ENCODE assay signal across 13 cellular contexts in genomic region chr10:110458583-110458920, GRCh38. TPM values are rescaled to one million over a fixed set of nuclear protein-coding genes. Genes with fewer than 3 reads are reported as not detected.
DNase-seq lines count a peak whose midpoint lies in the region; FAIRE-seq and TF ChIP-seq lines count a peak whose summit lies in the region.
"Had no signal": no experiment of that assay in that cellular context is flagged by ENCODE, and none has a peak within 500 bp of the region (broad histone marks: within the 10 kb centered on the region; RNA-seq: fewer than 3 reads in every experiment).

No MANE protein-coding gene starts in this region.

- intact Hi-C loops in PC-9 (cut with micrococcal nuclease; ENCODE audit: unreplicated experiment) = no loop called here

- peak overlapping the region; percentile 47 for H3K4me2 ChIP-seq in DOHH2 (ENCODE audit: low read length)
- H3K4me2 ChIP-seq in PC-9 = peak overlapping the region; percentile 80

- H3K9me2 ChIP-seq in DOHH2 (replicated peaks; ENCODE audit: control insufficient read depth, low read length) (no peaks in the 10 kb centered on the region), PC-9 (ENCODE audit: insufficient read depth) (no peaks in the 10 kb centered on the region)

- peak overlapping the region; percentile 57 to 81 (median 70) for H3K4me3 Mint-ChIP-seq in immature natural killer cell
- H3K4me3 Mint-ChIP-seq: dendritic cell treated with granulocyte-macrophage colony-stimulating factor and Interleukin-4, amounts not matched to agents 40 ng/mL and 50 ng/mL, for 4 days had no signal

- H3K4me1 Mint-ChIP-seq in immature natural killer cell = peaks cover 67 to 75% of the 10 kb centered on the region in 2 donors

- H3K9me3 ChIP-seq in DOHH2 (ENCODE audit: control insufficient read depth, insufficient read depth, low read length) (no peaks in the 10 kb centered on the region), PC-9 (ENCODE audit: insufficient read depth, low read depth) (no peaks in the 10 kb centered on the region)
- H3K9me3 ChIP-seq: SJSA1 had no signal

- no TSS peak for BruUV-seq in PC-9 (replicated peaks; lab: Mats Ljungman, UMichigan)

- H3K27me3 ChIP-seq in DOHH2 (ENCODE audit: control insufficient read depth, low read length) (no peaks in the 10 kb centered on the region), PC-9 (ENCODE audit: insufficient read depth, low read depth) (no peaks in the 10 kb centered on the region)
- H3K27me3 ChIP-seq: SJSA1 had no signal

- CTCF ChIA-PET in PC-9 (lab: Charles Lee) = no interaction called here

- no peaks in the 10 kb centered on the region for H3K9me3 Mint-ChIP-seq in immature natural killer cell
- H3K9me3 Mint-ChIP-seq: dendritic cell treated with granulocyte-macrophage colony-stimulating factor and Interleukin-4, amounts not matched to agents 40 ng/mL and 50 ng/mL, for 4 days had no signal

- H3K36me3 ChIP-seq in DOHH2 (ENCODE audit: control insufficient read depth, low read length) (no peaks in the 10 kb centered on the region), PC-9 (ENCODE audit: low read depth) (no peaks in the 10 kb centered on the region)
- H3K36me3 ChIP-seq: SJSA1 had no signal

- H3F3A ChIP-seq in DOHH2 (ENCODE audit: control insufficient read depth, insufficient read depth) (0 out of 2 replicates have a peak, but pooled peaks cover 7% of the 10 kb centered on the region), PC-9 (ENCODE audit: insufficient read depth, low read depth) (peaks cover 44% of the 10 kb centered on the region)

- H3K79me2 ChIP-seq in DOHH2 (ENCODE audit: control insufficient read depth, low read length) = no peaks in the 10 kb centered on the region
- peaks cover 9% of the 10 kb centered on the region; the same call in 1 of the 2 replicates for H3K79me2 ChIP-seq in PC-9 (ENCODE audit: low read depth)

- H3K27ac ChIP-seq in DOHH2 (ENCODE audit: low read depth, low read length) = peak overlapping the region; percentile 48
- peak overlapping the region; percentile 99 for H3K27ac ChIP-seq in PC-9
- H3K27ac ChIP-seq: SJSA1 had no signal

- H4K20me1 ChIP-seq in DOHH2 (ENCODE audit: control insufficient read depth, insufficient read depth, low read depth, low read length) (no peaks in the 10 kb centered on the region), PC-9 (ENCODE audit: insufficient read depth) (no peaks in the 10 kb centered on the region)

- POLR2A ChIA-PET in PC-9 (lab: Charles Lee; ENCODE audit: unreplicated experiment) = no interaction called here

- H3K4me3 ChIP-seq in DOHH2 (ENCODE audit: low read length) (peak overlapping the region; percentile 30), PC-9 (no peak overlapping the region)
- H3K4me3 ChIP-seq: SJSA1 had no signal

- peaks cover 1 to 7% (median 1%) of the 10 kb centered on the region in 3 donors for H3K27me3 Mint-ChIP-seq in immature natural killer cell (ENCODE audit: low read depth in 3 of 3)

- no peak overlapping the region for H2AFZ ChIP-seq in PC-9

- peak overlapping the region; percentile 36 to 85 (median 60) for H3K27ac Mint-ChIP-seq in immature natural killer cell
- H3K27ac Mint-ChIP-seq: dendritic cell treated with granulocyte-macrophage colony-stimulating factor and Interleukin-4, amounts not matched to agents 40 ng/mL and 50 ng/mL, for 4 days had no signal

- TF ChIP-seq CTCF in DOHH2 (IDR thresholded peaks at IDR 0.05; ENCODE audit: low read depth, low read length, poor library complexity, severe bottlenecking) (no peak), PC-9 (conservative IDR thresholded peaks at IDR 0.05) (no peak)

- peaks cover 68% of the 10 kb centered on the region for H3K4me1 ChIP-seq in DOHH2 (ENCODE audit: control insufficient read depth, low read length)
- peaks cover 71% of the 10 kb centered on the region for H3K4me1 ChIP-seq in PC-9 (replicated peaks; ENCODE audit: insufficient read depth)

- no peaks in the 10 kb centered on the region for H3K36me3 Mint-ChIP-seq in immature natural killer cell

- DNase-seq in PC-9 = no peak
- DNase-seq in immature natural killer cell = peak in 1 of 3 donors; percentile 21
- DNase-seq in stimulated activated CD8-positive, alpha-beta memory T cell treated with anti-CD3 and anti-CD28 coated beads, Interleukin-4, amount 100 ng/mL, for 48 hours = peak; percentile 22
- no peak for DNase-seq in NK-92 treated with Interleukin-12 subunit alpha and Interleukin-12 subunit beta, amount 100 ng/mL, for 24 hours (lab: John Stamatoyannopoulos, UW)
- no peak for DNase-seq in frontal cortex (ENCODE audit: low spot score in 2 of 2)
- DNase-seq in COLO829 (ENCODE audit: low spot score) = no peak
- DNase-seq: amniotic stem cell; HCEC 1CT; stimulated activated CD4-positive, alpha-beta T cell treated with anti-CD3 and anti-CD28 coated beads, Interleukin-4, amount 100 ng/mL, for 4 hours; stimulated activated naive CD8-positive, alpha-beta T cell treated with anti-CD3 and anti-CD28 coated beads, Interleukin-15, Interleukin-2, amounts not matched to agents 100 U/mL and 50 U/mL, for 24 hours had no signal

- no peak for FAIRE-seq in frontal cortex (lab: Jason Lieb, UNC)

RNA-seq across cellular contexts. Expression of gene DUSP5, which starts 39.2 kb away (rescaled TPM):
- total RNA-seq in PC-9 (2021) (14.2 and 19.0 TPM in 2 replicates), frontal cortex (2.0 TPM)
- polyA plus RNA-seq in immature natural killer cell = 1 to 10 TPM; 2.9 to 4.5 (median 2.9) TPM
